Comparison of ENCODE assay signal across 22 cellular contexts in the genomic region with DNA sequence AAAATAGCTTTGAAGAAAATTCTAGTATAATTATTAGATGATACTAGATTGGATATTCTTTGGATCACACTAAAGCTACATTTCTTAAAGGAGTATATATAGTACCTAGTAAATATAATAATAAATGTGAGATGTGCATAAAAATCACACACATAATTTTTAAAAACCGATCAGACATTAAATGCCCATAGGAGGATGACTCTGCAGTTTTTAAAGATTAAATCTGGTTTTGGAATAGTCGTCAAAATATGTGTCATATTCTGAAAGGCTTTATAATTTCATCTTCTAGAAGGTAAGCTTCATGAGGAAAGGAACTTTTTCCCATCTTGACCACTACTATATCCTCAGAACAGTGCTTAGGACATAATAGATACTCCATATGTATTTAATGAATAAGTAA.
"Had no signal": no experiment of that assay in that cellular context is flagged by ENCODE, and none has a peak within 500 bp of the region (broad histone marks: within the 10 kb centered on the region; RNA-seq: fewer than 3 reads in every experiment).

No MANE protein-coding gene starts in this region.

- H3K4me1 ChIP-seq: esophagus muscularis mucosa, heart right ventricle, left lung, lower lobe of right lung had no signal

- H3K9me3 ChIP-seq: esophagus muscularis mucosa, heart right ventricle, left lung, lower lobe of right lung had no signal

- FAIRE-seq: colon, endothelial cell of umbilical vein, frontal cortex, islet of Langerhans, keratinocyte had no signal

- DNase-seq: dermis blood vessel endothelial cell; dorsolateral prefrontal cortex; effector CD4-positive, alpha-beta T cell; effector memory CD4-positive, alpha-beta T cell; foreskin keratinocyte; glutamatergic neuron; head of caudate nucleus; heart right ventricle; hippocampal formation; left cardiac atrium; left lung; left ventricle myocardium superior; lower lobe of right lung; mesenchymal stem cell; midbrain had no signal

- H3K36me3 ChIP-seq: esophagus muscularis mucosa, heart right ventricle, left lung, lower lobe of right lung had no signal

- H3K27me3 ChIP-seq: dorsolateral prefrontal cortex, esophagus muscularis mucosa, foreskin keratinocyte, heart right ventricle, left lung had no signal

- H3K4me3 ChIP-seq: coronary artery, dorsolateral prefrontal cortex, esophagus muscularis mucosa, heart right ventricle, left lung, lower lobe of right lung had no signal

- ATAC-seq: foreskin keratinocyte, heart right ventricle, left cardiac atrium, left lung, left ventricle myocardium superior, lower lobe of right lung had no signal

- H3K27ac ChIP-seq: coronary artery, dorsolateral prefrontal cortex, esophagus muscularis mucosa, foreskin keratinocyte, heart right ventricle, left lung, lower lobe of right lung had no signal
